In the genomic region with DNA sequence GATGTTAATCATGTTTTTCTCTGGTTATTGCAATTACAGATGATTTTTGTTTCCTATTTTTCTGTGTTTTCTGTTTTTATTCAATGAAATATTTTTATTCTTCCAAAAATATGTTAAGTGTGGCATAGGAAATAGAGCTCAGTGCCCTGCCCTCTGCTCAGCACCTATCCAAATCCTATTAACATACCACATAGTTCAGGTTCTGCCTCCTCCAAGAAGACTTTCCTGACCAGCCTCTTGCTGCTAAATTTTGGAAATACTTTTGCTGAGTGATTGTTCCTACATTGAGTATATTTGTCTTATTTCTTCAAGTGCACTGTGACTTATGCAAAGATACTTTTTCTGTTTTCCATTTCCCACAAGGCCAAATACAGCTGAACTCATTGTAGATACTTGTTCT, we compare ENCODE assay signal across 30 cellular contexts.
"Had no signal": no experiment of that assay in that cellular context is flagged by ENCODE, and none has a peak within 500 bp of the region (broad histone marks: within the 10 kb centered on the region; RNA-seq: fewer than 3 reads in every experiment).

No MANE protein-coding gene starts in this region.

- H3K4me3 ChIP-seq: ascending aorta, cardiac muscle cell had no signal

- ATAC-seq: activated CD8-positive, alpha-beta T cell treated with anti-CD3 and anti-CD28 coated beads for 36 hours; activated naive CD8-positive, alpha-beta T cell treated with anti-CD3 and anti-CD28 coated beads, Interleukin-2, amount 50 U/mL, for 24 hours; activated T-cell treated with anti-CD3 and anti-CD28 coated beads, Interleukin-2, amount 50 U/mL, for 4 hours; activated T-cell treated with anti-CD3 and anti-CD28 coated beads, Interleukin-2, amount 50 U/mL, for 72 hours; activated T-helper 17 cell treated with anti-CD3 and anti-CD28 coated beads, Interleukin-2, amount 50 U/mL, for 72 hours had no signal

- H3K4me1 ChIP-seq: ascending aorta had no signal

- H3K36me3 ChIP-seq: ascending aorta, cardiac muscle cell had no signal

- H3K27ac ChIP-seq: ascending aorta, cardiac muscle cell, VCaP had no signal

- DNase-seq: activated B cell treated with CpG ODN at 0.5 μM for 24 hours; activated CD4-positive, alpha-beta memory T cell treated with anti-CD3 and anti-CD28 coated beads for 36 hours; activated CD4-positive, alpha-beta T cell treated with anti-CD3 and anti-CD28 coated beads for 4 hours; activated CD4-positive, alpha-beta T cell treated with anti-CD3 and anti-CD28 coated beads, Interleukin-2, amount 10 ng/mL, durations not matched to agents 24 days and 14 days; activated CD4-positive, alpha-beta T cell treated with anti-CD3 and anti-CD28 coated beads, Interleukin-2, amount 50 U/mL, for 1 hour; activated CD4-positive, alpha-beta T cell treated with anti-CD3 and anti-CD28 coated beads, Interleukin-2, amount 50 U/mL, for 4 hours; activated CD4-positive, CD25-positive, alpha-beta regulatory T cell treated with anti-CD3 and anti-CD28 coated beads, Interleukin-2, amount 50 U/mL, for 72 hours; activated CD8-positive, alpha-beta memory T cell treated with anti-CD3 and anti-CD28 coated beads, Interleukin-2, amount 50 U/mL, for 4 hours; activated CD8-positive, alpha-beta T cell treated with anti-CD3 and anti-CD28 coated beads for 36 hours; activated effector memory CD4-positive, alpha-beta T cell treated with anti-CD3 and anti-CD28 coated beads, Interleukin-2, amount 50 U/mL, for 16 hours; activated gamma-delta T cell treated with Interleukin-2 at 50 U/mL for 16 hours; activated naive CD4-positive, alpha-beta T cell treated with anti-CD3 and anti-CD28 coated beads, Interleukin-2, amount 10 ng/mL, durations not matched to agents 7 days and 5 days; activated naive CD4-positive, alpha-beta T cell treated with Interleukin-2 at 50 U/mL for 16 hours; activated naive CD8-positive, alpha-beta T cell treated with anti-CD3 and anti-CD28 coated beads, Interleukin-2, amount 10 ng/mL, durations not matched to agents 7 days and 5 days; activated naive CD8-positive, alpha-beta T cell treated with anti-CD3 and anti-CD28 coated beads, Interleukin-2, amount 50 U/mL, for 24 hours; activated T-cell treated with anti-CD3 and anti-CD28 coated beads for 4 hours; activated T-cell treated with anti-CD3 and anti-CD28 coated beads, Interleukin-2, amount 50 U/mL, for 1 hour; activated T-cell treated with anti-CD3 and anti-CD28 coated beads, Interleukin-2, amount 50 U/mL, for 4 hours; activated T-cell treated with anti-CD3 and anti-CD28 coated beads, Interleukin-2, amount 50 U/mL, for 72 hours; amygdala; anterior cingulate cortex; caudate nucleus; SW 1271; T-helper 1 cell; T-helper 2 cell; T-helper 9 cell had no signal

- H3K9me3 ChIP-seq: ascending aorta had no signal

- H3K27me3 ChIP-seq: ascending aorta, cardiac muscle cell had no signal
